Comparison of ENCODE assay signal across 1 cellular context in the genomic region with DNA sequence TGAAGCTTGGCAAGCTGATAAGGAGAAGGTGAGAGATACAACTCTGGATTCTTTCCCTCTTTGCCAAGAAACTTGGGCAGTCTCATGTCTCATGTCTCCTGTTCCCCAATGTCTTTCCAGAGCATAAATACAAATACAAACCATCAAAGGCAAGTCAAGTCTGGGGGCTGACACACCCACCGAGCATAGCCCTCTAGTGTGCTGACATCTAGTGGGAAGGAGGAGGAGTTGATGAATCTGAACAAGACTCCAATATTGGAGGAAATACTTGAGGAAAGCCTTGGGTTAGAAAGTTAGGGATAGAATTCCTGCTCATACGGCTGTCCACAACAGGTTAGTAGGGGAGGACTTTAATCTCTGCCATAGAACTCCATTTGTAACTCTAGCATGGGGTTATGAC.
TF ChIP-seq lines count a peak whose summit lies in the region.

No MANE protein-coding gene starts in this region.

TF ChIP-seq in HEK293, 187 proteins besides CTCF, POLR2A, EP300 and RAD21 (continued from another document):
- TF ChIP-seq, protein P1, sequence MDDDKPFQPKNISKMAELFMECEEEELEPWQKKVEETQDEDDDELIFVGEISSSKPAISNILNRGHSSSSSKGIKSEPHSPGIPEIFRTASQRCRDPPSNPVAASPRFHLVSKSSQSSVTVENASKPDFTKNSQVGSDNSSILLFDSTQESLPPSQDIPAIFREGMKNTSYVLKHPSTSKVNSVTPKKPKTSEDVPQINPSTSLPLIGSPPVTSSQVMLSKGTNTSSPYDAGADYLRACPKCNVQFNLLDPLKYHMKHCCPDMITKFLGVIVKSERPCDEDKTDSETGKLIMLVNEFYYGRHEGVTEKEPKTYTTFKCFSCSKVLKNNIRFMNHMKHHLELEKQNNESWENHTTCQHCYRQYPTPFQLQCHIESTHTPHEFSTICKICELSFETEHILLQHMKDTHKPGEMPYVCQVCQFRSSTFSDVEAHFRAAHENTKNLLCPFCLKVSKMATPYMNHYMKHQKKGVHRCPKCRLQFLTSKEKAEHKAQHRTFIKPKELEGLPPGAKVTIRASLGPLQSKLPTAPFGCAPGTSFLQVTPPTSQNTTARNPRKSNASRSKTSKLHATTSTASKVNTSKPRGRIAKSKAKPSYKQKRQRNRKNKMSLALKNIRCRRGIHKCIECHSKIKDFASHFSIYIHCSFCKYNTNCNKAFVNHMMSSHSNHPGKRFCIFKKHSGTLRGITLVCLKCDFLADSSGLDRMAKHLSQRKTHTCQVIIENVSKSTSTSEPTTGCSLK (tag by site-specific recombination; IDR thresholded peaks at IDR 0.05), result no peak
